1 cellular context compared by ENCODE assay signal in the genomic region with DNA sequence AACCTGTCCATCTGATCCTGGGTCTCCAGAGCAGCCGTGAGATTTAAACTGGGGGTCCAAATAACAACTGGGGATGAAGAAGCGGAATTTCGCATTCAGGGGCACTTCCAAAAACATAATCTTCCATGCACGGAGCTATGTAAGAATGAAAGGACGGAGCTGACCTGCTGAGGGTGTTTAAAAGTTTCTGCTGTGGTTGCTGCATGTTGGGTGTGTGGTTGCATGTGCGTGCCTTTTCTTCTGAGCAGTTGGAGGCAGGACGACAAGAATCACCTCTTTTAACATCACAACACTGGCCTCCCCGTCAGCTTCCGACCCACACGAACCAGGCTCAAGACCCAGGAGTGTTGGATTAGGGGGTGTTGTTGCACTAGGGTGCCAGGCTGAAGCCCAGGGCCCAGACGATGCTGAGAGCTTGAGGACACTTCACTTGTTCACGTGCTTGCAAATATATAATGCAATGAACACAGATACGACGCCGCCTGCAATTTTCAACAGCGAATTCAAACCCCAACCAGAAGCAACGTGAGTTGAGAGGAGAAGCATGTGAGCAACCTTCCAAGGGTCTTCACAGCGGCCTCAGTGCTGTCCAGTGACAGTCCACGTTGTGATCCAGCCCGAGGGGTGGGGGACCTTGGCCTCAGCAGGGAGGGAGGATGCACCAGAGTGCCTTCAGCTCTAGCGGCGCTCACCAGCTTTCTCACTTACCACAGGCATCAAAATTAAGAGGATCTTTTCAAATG.
A peak's percentile ranks its signal among the peaks of the same experiment; 100 is the strongest.
TF ChIP-seq lines count a peak whose summit lies in the region.

No MANE protein-coding gene starts in this region.

TF ChIP-seq in H1, 55 proteins besides CTCF, POLR2A, EP300 and RAD21:
- TF ChIP-seq SIX5 (IDR thresholded peaks at IDR 0.05; ENCODE audit: low read depth, low read length) (no peak), SAP30 (IDR thresholded peaks at IDR 0.05; ENCODE audit: insufficient read depth, insufficient replicate concordance, low read length) (no peak), MAX (IDR thresholded peaks at IDR 0.05) (peak; percentile 72)
- TF ChIP-seq, protein P1, sequence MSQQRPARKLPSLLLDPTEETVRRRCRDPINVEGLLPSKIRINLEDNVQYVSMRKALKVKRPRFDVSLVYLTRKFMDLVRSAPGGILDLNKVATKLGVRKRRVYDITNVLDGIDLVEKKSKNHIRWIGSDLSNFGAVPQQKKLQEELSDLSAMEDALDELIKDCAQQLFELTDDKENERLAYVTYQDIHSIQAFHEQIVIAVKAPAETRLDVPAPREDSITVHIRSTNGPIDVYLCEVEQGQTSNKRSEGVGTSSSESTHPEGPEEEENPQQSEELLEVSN (IDR thresholded peaks at IDR 0.05): 0 out of 2 replicates have a peak, but pooled peaks have one; percentile 42
